ENCODE assay signal across 13 cellular contexts in genomic region chr11:94597896-94598295, GRCh38. TPM values are rescaled to one million over a fixed set of nuclear protein-coding genes. Genes with fewer than 3 reads are reported as not detected.
DNase-seq lines count a peak whose midpoint lies in the region; ATAC-seq and TF ChIP-seq lines count a peak whose summit lies in the region.
"Had no signal": no experiment of that assay in that cellular context is flagged by ENCODE, and none has a peak within 500 bp of the region (broad histone marks: within the 10 kb centered on the region; RNA-seq: fewer than 3 reads in every experiment).

No MANE protein-coding gene starts in this region.

- no peak overlapping the region for H3K9ac ChIP-seq in HCT116 (ENCODE audit: low read length)

- H3K36me3 ChIP-seq in HCT116 (ENCODE audit: control insufficient read depth in 1 of 2, insufficient read depth in 2 of 2, low read length in 2 of 2) = no peaks in the 10 kb centered on the region
- no peaks in the 10 kb centered on the region for H3K36me3 ChIP-seq in hepatocyte (replicated peaks; ENCODE audit: insufficient read depth, low read depth)

- H3K79me2 ChIP-seq in HCT116 (ENCODE audit: insufficient read depth, low read length) (no peaks in the 10 kb centered on the region), hepatocyte (no peaks in the 10 kb centered on the region)

- no peak for ATAC-seq in HCT116
- no peak for ATAC-seq in stimulated activated naive B cell treated with anti-CD40 and anti-IgM and Interleukin-4, amounts not matched to agents 10 μg/mL and 1 μg/mL and 100 μg/mL, for 72 hours (replicated peaks)
- ATAC-seq: gastroesophageal sphincter, upper lobe of right lung had no signal

- DNase-seq in ACHN (peak; percentile 4), HCT116 (ENCODE audit: low read depth, low spot score) (no peak), SK-MEL-5 (ENCODE audit: low read depth, low spot score) (peak; percentile 70), hepatocyte (ENCODE audit: low spot score) (no peak), inferior parietal cortex (ENCODE audit: extremely low spot score) (no peak), COLO829 (ENCODE audit: low spot score) (no peak), NCI-H2107 treated with DMSO at 0.1 percent for 48 hours (lab: John Stamatoyannopoulos, UW; ENCODE audit: unreplicated experiment) (no peak)
- no peak for DNase-seq in stimulated activated naive B cell treated with anti-CD40 and anti-IgM and Interleukin-4, amounts not matched to agents 10 μg/mL and 1 μg/mL and 100 μg/mL, for 72 hours
- DNase-seq: activated T-cell treated with anti-CD3 and anti-CD28 coated beads, Interleukin-2, amount 50 U/mL, for 48 hours; CD4-positive, CD25-positive, alpha-beta regulatory T cell; NCI-H446 treated with DMSO at 0.1 percent for 48 hours; upper lobe of right lung had no signal

- H4K20me1 ChIP-seq in HCT116 (ENCODE audit: insufficient read depth) = no peaks in the 10 kb centered on the region
- no peaks in the 10 kb centered on the region for H4K20me1 ChIP-seq in hepatocyte (ENCODE audit: insufficient read depth, poor library complexity, severe bottlenecking)

- H2AFZ ChIP-seq in HCT116 (ENCODE audit: low read depth, low read length, poor library complexity, severe bottlenecking) = no peak overlapping the region
- no peak overlapping the region for H2AFZ ChIP-seq in hepatocyte

- H3K4me3 ChIP-seq in HCT116 (replicated peaks in 1 of 2; ENCODE audit: low read depth in 1 of 2, low read length in 2 of 2) = no peak overlapping the region
- no peak overlapping the region for H3K4me3 ChIP-seq in hepatocyte
- H3K4me3 ChIP-seq: gastroesophageal sphincter, upper lobe of right lung had no signal

- H3K9me3 ChIP-seq in HCT116 (ENCODE audit: control insufficient read depth in 1 of 2, insufficient read depth in 1 of 2, low read depth in 1 of 2, low read length in 2 of 2) (no peaks in the 10 kb centered on the region), hepatocyte (ENCODE audit: low read depth) (no peaks in the 10 kb centered on the region)
- H3K9me3 ChIP-seq: gastroesophageal sphincter, upper lobe of right lung had no signal

- H3K9me3 Mint-ChIP-seq in stimulated activated naive B cell treated with anti-CD40 and anti-IgM and Interleukin-4, amounts not matched to agents 10 μg/mL and 1 μg/mL and 100 μg/mL, for 72 hours = peaks cover 0 to 4% of the 10 kb centered on the region in 2 donors

- TF ChIP-seq RAD21 in HCT116 (IDR thresholded peaks at IDR 0.05; ENCODE audit: low read depth) = peak; percentile 42

- peaks cover 12 to 13% of the 10 kb centered on the region in 2 donors for H3K36me3 Mint-ChIP-seq in stimulated activated naive B cell treated with anti-CD40 and anti-IgM and Interleukin-4, amounts not matched to agents 10 μg/mL and 1 μg/mL and 100 μg/mL, for 72 hours

- intact Hi-C loops in HCT116 (cut with micrococcal nuclease) = no loop called here

- H3K27ac Mint-ChIP-seq in stimulated activated naive B cell treated with anti-CD40 and anti-IgM and Interleukin-4, amounts not matched to agents 10 μg/mL and 1 μg/mL and 100 μg/mL, for 72 hours = no peak overlapping the region
- H3K27ac Mint-ChIP-seq: CD4-positive, CD25-positive, alpha-beta regulatory T cell had no signal

- H3K9me2 ChIP-seq in HCT116 (ENCODE audit: insufficient read depth) (no peaks in the 10 kb centered on the region), hepatocyte (replicated peaks; ENCODE audit: insufficient read depth) (no peaks in the 10 kb centered on the region)

- H3K27me3 ChIP-seq in HCT116 (ENCODE audit: insufficient read depth, low read length) = no peaks in the 10 kb centered on the region
- H3K27me3 ChIP-seq in hepatocyte = no peaks in the 10 kb centered on the region
- H3K27me3 ChIP-seq: gastroesophageal sphincter, upper lobe of right lung had no signal

- BruUV-seq in HCT116 (replicated peaks; lab: Mats Ljungman, UMichigan) = no TSS peak

- in situ Hi-C loops in ACHN (cut with HindIII; ENCODE audit: low pct_ligation_motif_present, low pct_unique_long_range_greater_than_20kb, low sequenced_read_pairs) = no loop called here
- in situ Hi-C loops in SK-MEL-5 (cut with HindIII; ENCODE audit: low pct_unique_long_range_greater_than_20kb, low sequenced_read_pairs) = no loop called here

- no peaks in the 10 kb centered on the region for H3K27me3 Mint-ChIP-seq in stimulated activated naive B cell treated with anti-CD40 and anti-IgM and Interleukin-4, amounts not matched to agents 10 μg/mL and 1 μg/mL and 100 μg/mL, for 72 hours
- H3K27me3 Mint-ChIP-seq: CD4-positive, CD25-positive, alpha-beta regulatory T cell had no signal

- no peak overlapping the region for H3K4me3 Mint-ChIP-seq in stimulated activated naive B cell treated with anti-CD40 and anti-IgM and Interleukin-4, amounts not matched to agents 10 μg/mL and 1 μg/mL and 100 μg/mL, for 72 hours
- H3K4me3 Mint-ChIP-seq: CD4-positive, CD25-positive, alpha-beta regulatory T cell had no signal

- peaks cover 6 to 9% of the 10 kb centered on the region in 2 donors for H3K4me1 Mint-ChIP-seq in stimulated activated naive B cell treated with anti-CD40 and anti-IgM and Interleukin-4, amounts not matched to agents 10 μg/mL and 1 μg/mL and 100 μg/mL, for 72 hours
- H3K4me1 Mint-ChIP-seq: CD4-positive, CD25-positive, alpha-beta regulatory T cell had no signal

- RAD21 ChIA-PET in HCT116 (lab: Charles Lee; ENCODE audit: low non-redundant PET in 1 of 2, low total read pairs in 2 of 2, uncharacterized antibody in 2 of 2, unreplicated experiment in 2 of 2) = no interaction called here

- CTCF ChIA-PET in HCT116 (lab: Charles Lee) = no interaction called here

- 67% methylated on average over 2 of the region's 2 CpGs for WGBS in hepatocyte (ENCODE audit: low lambda C conversion rate, missing lambda C conversion rate)

- no peak overlapping the region for H3K27ac ChIP-seq in HCT116 (ENCODE audit: low read depth, low read length)
- no peak overlapping the region for H3K27ac ChIP-seq in hepatocyte
- H3K27ac ChIP-seq: gastroesophageal sphincter, upper lobe of right lung had no signal

- no peak overlapping the region for H3K4me2 ChIP-seq in HCT116 (ENCODE audit: low read length)
- no peak overlapping the region for H3K4me2 ChIP-seq in hepatocyte

- TF ChIP-seq POLR2A in HCT116 (IDR thresholded peaks at IDR 0.05; ENCODE audit: borderline replicate concordance, extremely low read depth, insufficient read depth, insufficient read length) = no peak

- TF ChIP-seq CTCF in HCT116 (IDR thresholded peaks at IDR 0.05 in 2 of 3, conservative IDR thresholded peaks at IDR 0.05 in 1 of 3; ENCODE audit: borderline replicate concordance in 1 of 3, insufficient read depth in 1 of 3, low read depth in 2 of 3, low read length in 2 of 3) = 0 out of 6 replicates have a peak, but pooled peaks of 1 of the 3 experiments have one; percentile 5
- peak; percentile 32 for TF ChIP-seq CTCF in hepatocyte (IDR thresholded peaks at IDR 0.05; ENCODE audit: poor library complexity)

- POLR2A ChIA-PET in HCT116 (lab: Charles Lee) = no interaction called here

- H3K4me1 ChIP-seq in HCT116 (ENCODE audit: control insufficient read depth in 1 of 2, insufficient read depth in 2 of 2, low read length in 2 of 2) (no peaks in the 10 kb centered on the region), hepatocyte (ENCODE audit: insufficient read depth) (peaks cover 7% of the 10 kb centered on the region)
- H3K4me1 ChIP-seq: gastroesophageal sphincter, upper lobe of right lung had no signal

TF ChIP-seq in HCT116, 20 proteins besides CTCF, POLR2A, EP300 and RAD21:
- TF ChIP-seq CBX3 (IDR thresholded peaks at IDR 0.05; ENCODE audit: low read depth) (no peak), JUND (IDR thresholded peaks at IDR 0.05) (no peak), MAX (IDR thresholded peaks at IDR 0.05) (no peak), EZH2phosphoT487 (IDR thresholded peaks at IDR 0.05; ENCODE audit: borderline replicate concordance) (no peak)
TF ChIP-seq in HCT116: peak in this region for 0.

RNA-seq across cellular contexts. Expression of gene PIWIL4, which starts 30.7 kb away (rescaled TPM):
- total RNA-seq in HCT116 (2021; ENCODE audit: unreplicated experiment) = 0.34 TPM
- polyA plus RNA-seq in HCT116 (2012) = 0.25 and 0.62 TPM in 2 replicates
- 0.16 TPM in 1 of 2 replicates, not detected in the other for total RNA-seq in SK-MEL-5 (2014; rRNA removed; shearing (Covaris generic))
- polyA plus RNA-seq in SK-MEL-5 (2015; cell fraction: cytosol; rRNA removed) = 0.14 TPM in 2 replicates
- not detected in 2 replicates for polyA plus RNA-seq in SK-MEL-5 (2015; cell fraction: nucleus; rRNA removed)
- 2.4 and 3.1 TPM in 2 replicates for total RNA-seq in hepatocyte
- 2.0 and 2.1 TPM in 2 replicates for polyA plus RNA-seq in hepatocyte

RNA-seq across cellular contexts. Expression of gene FUT4, which starts 54.2 kb away (rescaled TPM):
- total RNA-seq in HCT116 (2021; ENCODE audit: unreplicated experiment) (5.7 TPM), hepatocyte (12.1 and 13.9 TPM in 2 replicates)
- polyA plus RNA-seq in HCT116 (2012) = 2.1 and 2.4 TPM in 2 replicates
- total RNA-seq in SK-MEL-5 (2014; rRNA removed; shearing (Covaris generic)) = 0.58 and 0.67 TPM in 2 replicates
- 0.46 and 1.2 TPM in 2 replicates for polyA plus RNA-seq in SK-MEL-5 (2015; cell fraction: cytosol; rRNA removed)
- 0.63 and 0.84 TPM in 2 replicates for polyA plus RNA-seq in SK-MEL-5 (2015; cell fraction: nucleus; rRNA removed)
- 5.9 and 6.5 TPM in 2 replicates for polyA plus RNA-seq in hepatocyte

Comparison
In these comparisons a context has a peak if more than half of its experiments do, and no peak if none do; other contexts are left out.
1. DNase-seq: peak in ACHN (single experiment) and SK-MEL-5 (single experiment); none in HCT116 (single experiment), hepatocyte (single experiment), inferior parietal cortex (single experiment), stimulated activated naive B cell treated with anti-CD40 and anti-IgM and Interleukin-4, amounts not matched to agents 10 μg/mL and 1 μg/mL and 100 μg/mL, for 72 hours (single experiment), COLO829 (single experiment) and NCI-H2107 treated with DMSO at 0.1 percent for 48 hours (single experiment).